In the genomic region with DNA sequence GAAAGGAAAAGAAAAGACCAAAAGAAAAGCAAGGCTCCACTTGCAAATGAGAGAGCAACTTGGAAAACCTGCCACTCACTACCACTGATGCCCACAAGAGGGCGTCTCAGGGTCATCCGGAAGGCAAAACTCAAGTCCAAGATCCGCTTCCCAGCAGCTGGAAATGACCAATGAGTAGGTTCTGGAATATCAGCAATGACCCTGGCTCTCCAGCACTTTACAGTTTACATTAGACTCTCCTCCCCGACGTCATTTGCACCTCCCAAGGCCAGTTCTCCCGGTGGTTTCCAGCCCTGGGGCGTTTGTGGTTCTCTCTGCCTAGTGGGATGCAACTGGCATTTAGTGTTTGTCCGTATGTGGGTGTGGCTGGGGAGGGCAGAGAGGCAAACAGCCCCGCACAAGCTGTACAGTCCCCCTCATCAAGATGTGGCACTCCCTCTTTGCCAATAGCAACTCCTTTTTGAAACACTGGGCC, we compare ENCODE assay signal across 8 cellular contexts.
DNase-seq lines count a peak whose midpoint lies in the region; ATAC-seq and TF ChIP-seq lines count a peak whose summit lies in the region.

No MANE protein-coding gene starts in this region.

- H3K27ac ChIP-seq in Karpas-422 (ENCODE audit: low read length) (no peak overlapping the region), SJSA1 (peak overlapping the region; percentile 40; the same call in 1 of the 2 replicates)

- H3K36me3 ChIP-seq in Karpas-422 (ENCODE audit: insufficient read depth, low read length), result no peaks in the 10 kb centered on the region
- no peaks in the 10 kb centered on the region for H3K36me3 ChIP-seq in SJSA1

- no peak overlapping the region for H2AFZ ChIP-seq in Karpas-422 (ENCODE audit: low read length)

- DNase-seq in DMS79 treated with DMSO at 0.1 percent for 48 hours (lab: John Stamatoyannopoulos, UW) (peak; percentile 61), Karpas-422 (peak; percentile 78), SJSA1 (ENCODE audit: low read depth in 1 of 2, low spot score in 2 of 2) (peak; percentile 78), iPS DF 19.7 (ENCODE audit: low read depth, low spot score) (peak; percentile 48), skeletal muscle cell (ENCODE audit: low read depth) (peak; percentile 32), mesenteric fat pad (ENCODE audit: low spot score) (no peak)

- H3K9me2 ChIP-seq in Karpas-422 (replicated peaks; ENCODE audit: insufficient read depth, low read length), result no peaks in the 10 kb centered on the region

- H3K36me3 Mint-ChIP-seq in brain, result no peaks in the 10 kb centered on the region

- H3K27me3 Mint-ChIP-seq in brain, result peaks cover 53% of the 10 kb centered on the region

- H3K4me3 Mint-ChIP-seq in brain, result peak overlapping the region in 1 of 5 experiments; percentile 21

- no peak overlapping the region for H3K9ac ChIP-seq in Karpas-422 (ENCODE audit: low read length)

- peak overlapping the region in 1 of 5 experiments; percentile 34 for H3K27ac Mint-ChIP-seq in brain

- no peak for ATAC-seq in HG03460 (IDR thresholded peaks at IDR 0.05; ENCODE audit: unreplicated experiment)

- no peaks in the 10 kb centered on the region for H3K9me3 ChIP-seq in Karpas-422 (ENCODE audit: low read length)
- no peaks in the 10 kb centered on the region for H3K9me3 ChIP-seq in SJSA1 (replicated peaks)

- no peak overlapping the region for H3K4me2 ChIP-seq in Karpas-422 (ENCODE audit: low read depth, low read length, poor library complexity, severe bottlenecking)

- TF ChIP-seq CTCF in brain (conservative IDR thresholded peaks at IDR 0.05), result peak; percentile 78 to 92

- peaks cover 12% of the 10 kb centered on the region for H3K4me1 Mint-ChIP-seq in brain

- H3K27me3 ChIP-seq in Karpas-422 (ENCODE audit: low read length) (no peaks in the 10 kb centered on the region), SJSA1 (replicated peaks) (no peaks in the 10 kb centered on the region)

- H3K4me1 ChIP-seq in Karpas-422 (ENCODE audit: low read length) (no peaks in the 10 kb centered on the region), SJSA1 (replicated peaks) (peaks cover 12% of the 10 kb centered on the region)

- H4K20me1 ChIP-seq in Karpas-422 (ENCODE audit: insufficient read depth, low read depth, low read length), result no peaks in the 10 kb centered on the region

- H3K4me3 ChIP-seq in Karpas-422 (ENCODE audit: low read length) (no peak overlapping the region), SJSA1 (no peak overlapping the region), skeletal muscle cell (ENCODE audit: low read depth, low read length) (no peak overlapping the region)

- peaks cover 0 to 6% (median 0%) of the 10 kb centered on the region in 5 experiments for H3K9me3 Mint-ChIP-seq in brain

- no peaks in the 10 kb centered on the region for H3K79me2 ChIP-seq in Karpas-422 (ENCODE audit: low read length)
